11 cellular contexts compared by ENCODE assay signal in the genomic region with DNA sequence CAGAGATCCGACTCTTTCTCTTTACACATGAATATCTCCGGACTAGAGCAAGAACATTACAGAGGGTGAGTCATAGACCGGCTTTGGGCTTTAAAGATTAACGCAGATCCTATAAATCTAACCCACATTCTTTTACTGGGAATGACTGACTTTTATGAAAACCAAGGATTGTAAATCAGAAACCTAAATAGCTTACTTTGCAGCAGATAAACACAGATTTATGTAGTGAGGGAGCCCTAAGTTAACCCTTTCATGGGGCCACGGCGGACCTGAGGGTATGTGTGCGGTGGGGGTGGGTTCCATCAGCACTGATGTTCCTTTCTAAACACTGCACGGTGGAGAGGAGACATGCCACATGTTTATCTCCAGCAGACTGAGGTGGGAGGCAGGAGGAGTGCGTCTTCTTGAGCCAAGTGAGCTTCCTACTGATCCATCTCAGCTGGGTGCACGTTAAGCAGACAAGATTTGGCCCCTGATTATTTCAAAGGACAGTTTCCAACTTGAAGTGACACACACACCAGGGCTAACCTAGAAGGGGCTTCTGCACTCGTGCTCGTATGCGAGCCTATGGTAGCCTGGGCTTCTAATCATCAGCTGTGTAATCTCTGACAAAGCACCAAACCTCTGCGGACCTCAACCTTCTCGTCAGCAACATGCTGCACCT.
A peak's percentile ranks its signal among the peaks of the same experiment; 100 is the strongest.
DNase-seq lines count a peak whose midpoint lies in the region; ATAC-seq and TF ChIP-seq lines count a peak whose summit lies in the region.
"Had no signal": no experiment of that assay in that cellular context is flagged by ENCODE, and none has a peak within 500 bp of the region (broad histone marks: within the 10 kb centered on the region; RNA-seq: fewer than 3 reads in every experiment).

No MANE protein-coding gene starts in this region.

- no peak overlapping the region for H3K27ac ChIP-seq in GM23338 (ENCODE audit: low read depth)
- H3K27ac ChIP-seq in iPS-18a (ENCODE audit: low read length), result no peak overlapping the region
- H3K27ac ChIP-seq: PC-9 had no signal

- TF ChIP-seq CTCF in GM23338 (conservative IDR thresholded peaks at IDR 0.05; ENCODE audit: low read depth in 2 of 2) (no peak), retinal pigment epithelial cell (conservative IDR thresholded peaks at IDR 0.05; ENCODE audit: low read depth, low read length) (no peak), GM10248 (IDR thresholded peaks at IDR 0.05; ENCODE audit: control extremely low read depth, extremely low read depth, low read depth, missing control alignments) (no peak)

- peaks cover 24% of the 10 kb centered on the region for H3K27me3 ChIP-seq in GM23338 (ENCODE audit: insufficient read depth)
- H3K27me3 ChIP-seq in iPS-18a (ENCODE audit: control insufficient read depth, insufficient read depth, low read length), result peaks cover 34% of the 10 kb centered on the region

- no peak overlapping the region for H3K9ac ChIP-seq in iPS-18a (ENCODE audit: low read length)

- ATAC-seq in GM23338, result no peak
- ATAC-seq in GM19395 (IDR thresholded peaks at IDR 0.05; ENCODE audit: unreplicated experiment), result no peak
- no peak for ATAC-seq in GM18511 (IDR thresholded peaks at IDR 0.05; ENCODE audit: unreplicated experiment)

- H3K36me3 ChIP-seq in GM23338 (ENCODE audit: insufficient read depth) (no peaks in the 10 kb centered on the region; the same call in 1 of the 2 replicates), iPS-18a (ENCODE audit: control insufficient read depth, low read depth, low read length) (no peaks in the 10 kb centered on the region)

- H3K9me3 ChIP-seq in iPS-18a (ENCODE audit: control insufficient read depth, low read depth, low read length), result no peaks in the 10 kb centered on the region

- H3K9me2 ChIP-seq in GM23338 (ENCODE audit: insufficient read depth), result 0 out of 2 replicates have a peak, but pooled peaks cover 2% of the 10 kb centered on the region

- no peaks in the 10 kb centered on the region for H4K20me1 ChIP-seq in GM23338 (replicated peaks; ENCODE audit: insufficient read depth)

- peak overlapping the region; percentile 61; the same call in 1 of the 2 replicates for H2AFZ ChIP-seq in GM23338
- H2AFZ ChIP-seq: PC-9 had no signal

- H3K9me3 Mint-ChIP-seq in GM23338, result peaks cover 23% of the 10 kb centered on the region

- peaks cover 29% of the 10 kb centered on the region for H3K27me3 Mint-ChIP-seq in GM23338 (ENCODE audit: insufficient read depth, low read depth, poor library complexity)

- H3K36me3 Mint-ChIP-seq in GM23338 (ENCODE audit: low read depth), result peaks cover 15% of the 10 kb centered on the region
- H3K36me3 Mint-ChIP-seq: activated naive CD4-positive, alpha-beta T cell treated with anti-CD3 and anti-CD28 coated beads, Interleukin-2, amount 50 U/mL, for 24 hours; memory B cell had no signal

- H3F3A ChIP-seq in GM23338 (replicated peaks; ENCODE audit: low read depth), result no peaks in the 10 kb centered on the region

- DNase-seq in GM23338 (ENCODE audit: low spot score) (no peak), RPMI7951 (ENCODE audit: low read depth) (peak; percentile 41), retinal pigment epithelial cell (ENCODE audit: low read depth) (peak; percentile 71), cerebellum (ENCODE audit: low spot score) (no peak), GM10248 (ENCODE audit: extremely low spot score) (no peak)
- DNase-seq: PC-9 had no signal

- peak overlapping the region; percentile 83 for H3K4me2 ChIP-seq in GM23338
- H3K4me2 ChIP-seq: PC-9 had no signal

- peaks cover 41% of the 10 kb centered on the region for H3K4me1 Mint-ChIP-seq in GM23338
- H3K4me1 Mint-ChIP-seq: memory B cell had no signal

- peak overlapping the region; percentile 76; the same call in 2 of the 3 replicates for H3K4me3 Mint-ChIP-seq in GM23338
- H3K4me3 Mint-ChIP-seq: activated naive CD4-positive, alpha-beta T cell treated with anti-CD3 and anti-CD28 coated beads, Interleukin-2, amount 50 U/mL, for 24 hours; memory B cell had no signal

- H3K4me1 ChIP-seq in GM23338 (ENCODE audit: insufficient read depth) (peaks cover 32% of the 10 kb centered on the region), iPS-18a (ENCODE audit: control insufficient read depth, low read depth, low read length) (peaks cover 21% of the 10 kb centered on the region)

- H3K79me2 ChIP-seq in GM23338 (replicated peaks; ENCODE audit: insufficient read depth), result no peaks in the 10 kb centered on the region

- H3K27ac Mint-ChIP-seq in GM23338, result no peak overlapping the region
- H3K27ac Mint-ChIP-seq: activated naive CD4-positive, alpha-beta T cell treated with anti-CD3 and anti-CD28 coated beads, Interleukin-2, amount 50 U/mL, for 24 hours; memory B cell had no signal

- CTCF ChIA-PET in GM10248 (lab: Yijun Ruan, JAX), result no interaction called here

- POLR2A ChIA-PET in GM10248 (lab: Yijun Ruan, JAX), result no interaction called here

- peak overlapping the region; percentile 55 for H3K4me3 ChIP-seq in GM23338
- H3K4me3 ChIP-seq in iPS-18a (ENCODE audit: low read length), result peak overlapping the region; percentile 53
- H3K4me3 ChIP-seq in retinal pigment epithelial cell (ENCODE audit: low read length), result peak overlapping the region; percentile 44
- H3K4me3 ChIP-seq: PC-9 had no signal

TF ChIP-seq in GM23338, 12 proteins besides CTCF, POLR2A, EP300 and RAD21:
- no peak for TF ChIP-seq ZNF331 (CRISPR knock-in tag; IDR thresholded peaks at IDR 0.05; ENCODE audit: low read depth)
- TF ChIP-seq EZH2 (IDR thresholded peaks at IDR 0.05; ENCODE audit: low read depth, unreplicated experiment), result no peak

Comparison
In these comparisons a context has a peak if more than half of its experiments do, and no peak if none do; other contexts are left out.
1. DNase-seq: peak in RPMI7951 (single experiment) and retinal pigment epithelial cell (single experiment); none in GM23338 (single experiment), cerebellum (single experiment) and GM10248 (single experiment).
2. Peak in every context shown above with its lines, with median percentiles within 50 percentile points of each other: H3K4me3 ChIP-seq.